In genomic region chr12:121713257-121714155, GRCh38 we compare ENCODE assay signal across 8 cellular contexts. TPM values are rescaled to one million over a fixed set of nuclear protein-coding genes. Genes with fewer than 3 reads are reported as not detected.
A peak's percentile ranks its signal among the peaks of the same experiment; 100 is the strongest.
DNase-seq lines count a peak whose midpoint lies in the region; ATAC-seq and TF ChIP-seq lines count a peak whose summit lies in the region.

No MANE protein-coding gene starts in this region.

- peak overlapping the region in 3 of 4 donors; percentile 80 to 95 (median 85) for H3K27ac ChIP-seq in Peyer's patch

- H3K27me3 ChIP-seq in Peyer's patch: no peaks in the 10 kb centered on the region

- no peaks in the 10 kb centered on the region for H3K9me3 ChIP-seq in Peyer's patch

- peak overlapping the region; percentile 90 for H3K4me3 Mint-ChIP-seq in endothelial cell (ENCODE audit: unreplicated experiment)
- peak overlapping the region; percentile 94 for H3K4me3 Mint-ChIP-seq in natural killer cell treated with Interleukin-12 subunit alpha and Interleukin-12 subunit beta and Interleukin-15 and Interleukin-18, amount 100 ng/mL, for 72 hours

- DNase-seq in Peyer's patch (peak in 1 of 3 donors; percentile 53), endothelial cell (ENCODE audit: low spot score) (no peak), AG08396 (ENCODE audit: low spot score) (no peak)
- no peak for DNase-seq in natural killer cell treated with Interleukin-12 subunit alpha and Interleukin-12 subunit beta and Interleukin-15 and Interleukin-18, amount 100 ng/mL, for 72 hours (ENCODE audit: low spot score)

- H3K27ac Mint-ChIP-seq in endothelial cell (ENCODE audit: unreplicated experiment): peak overlapping the region; percentile 48
- H3K27ac Mint-ChIP-seq in natural killer cell treated with Interleukin-12 subunit alpha and Interleukin-12 subunit beta and Interleukin-15 and Interleukin-18, amount 100 ng/mL, for 72 hours: no peak overlapping the region

- H3K4me1 Mint-ChIP-seq in endothelial cell (ENCODE audit: unreplicated experiment): peaks cover 30% of the 10 kb centered on the region
- peaks cover 13 to 17% of the 10 kb centered on the region in 2 donors for H3K4me1 Mint-ChIP-seq in natural killer cell treated with Interleukin-12 subunit alpha and Interleukin-12 subunit beta and Interleukin-15 and Interleukin-18, amount 100 ng/mL, for 72 hours (ENCODE audit: low read depth in 2 of 2)

- peaks cover 0 to 12% (median 4%) of the 10 kb centered on the region in 4 donors for H3K4me1 ChIP-seq in Peyer's patch

- peaks cover 12% of the 10 kb centered on the region for H3K27me3 Mint-ChIP-seq in endothelial cell (ENCODE audit: unreplicated experiment)
- H3K27me3 Mint-ChIP-seq in natural killer cell treated with Interleukin-12 subunit alpha and Interleukin-12 subunit beta and Interleukin-15 and Interleukin-18, amount 100 ng/mL, for 72 hours: no peaks in the 10 kb centered on the region

- H3K4me3 ChIP-seq in Peyer's patch: peak overlapping the region; percentile 70 to 96 (median 92)

- ATAC-seq in GM21447 (IDR thresholded peaks at IDR 0.05; ENCODE audit: unreplicated experiment): peak; percentile 7
- ATAC-seq in natural killer cell treated with Interleukin-12 subunit alpha and Interleukin-12 subunit beta and Interleukin-15 and Interleukin-18, amount 100 ng/mL, for 72 hours: no peak
- no peak for ATAC-seq in HG02571 (IDR thresholded peaks at IDR 0.05; ENCODE audit: unreplicated experiment)
- no peak for ATAC-seq in HG02981 (IDR thresholded peaks at IDR 0.05; ENCODE audit: unreplicated experiment)
- ATAC-seq in GM19463 (IDR thresholded peaks at IDR 0.05; ENCODE audit: unreplicated experiment): no peak

- no peak for TF ChIP-seq POLR2A in Peyer's patch (IDR thresholded peaks at IDR 0.05)

- peaks cover 4% of the 10 kb centered on the region for H3K36me3 Mint-ChIP-seq in endothelial cell (ENCODE audit: low read depth, unreplicated experiment)
- H3K36me3 Mint-ChIP-seq in natural killer cell treated with Interleukin-12 subunit alpha and Interleukin-12 subunit beta and Interleukin-15 and Interleukin-18, amount 100 ng/mL, for 72 hours: no peaks in the 10 kb centered on the region

- no peaks in the 10 kb centered on the region for H3K36me3 ChIP-seq in Peyer's patch

- H3K9me3 Mint-ChIP-seq in endothelial cell (ENCODE audit: unreplicated experiment): no peaks in the 10 kb centered on the region
- H3K9me3 Mint-ChIP-seq in natural killer cell treated with Interleukin-12 subunit alpha and Interleukin-12 subunit beta and Interleukin-15 and Interleukin-18, amount 100 ng/mL, for 72 hours: no peaks in the 10 kb centered on the region

- TF ChIP-seq CTCF in Peyer's patch (IDR thresholded peaks at IDR 0.05): no peak
- no peak for TF ChIP-seq CTCF in endothelial cell (IDR thresholded peaks at IDR 0.05; ENCODE audit: unreplicated experiment)

RNA-seq across cellular contexts. Expression of gene TMEM120B, which starts 1.0 kb away (rescaled TPM):
- total RNA-seq in Peyer's patch (1 to 10 TPM; 3.7 to 8.6 (median 5.2) TPM), endothelial cell (ENCODE audit: unreplicated experiment) (10.3 TPM)
- total RNA-seq in natural killer cell treated with Interleukin-12 subunit alpha and Interleukin-12 subunit beta and Interleukin-15 and Interleukin-18, amount 100 ng/mL, for 72 hours: 10 to 100 TPM in 1 of 2 donors, 1 to 10 TPM in 1; 9.7 to 25.9 TPM

RNA-seq across cellular contexts. Expression of gene MORN3, which starts 44.1 kb away (rescaled TPM):
- total RNA-seq in Peyer's patch (not detected), endothelial cell (ENCODE audit: unreplicated experiment) (1.2 TPM)
- total RNA-seq in natural killer cell treated with Interleukin-12 subunit alpha and Interleukin-12 subunit beta and Interleukin-15 and Interleukin-18, amount 100 ng/mL, for 72 hours: under 1 TPM; 0.17 to 0.43 TPM
